Comparison of ENCODE assay signal across 2 cellular contexts in the genomic region with DNA sequence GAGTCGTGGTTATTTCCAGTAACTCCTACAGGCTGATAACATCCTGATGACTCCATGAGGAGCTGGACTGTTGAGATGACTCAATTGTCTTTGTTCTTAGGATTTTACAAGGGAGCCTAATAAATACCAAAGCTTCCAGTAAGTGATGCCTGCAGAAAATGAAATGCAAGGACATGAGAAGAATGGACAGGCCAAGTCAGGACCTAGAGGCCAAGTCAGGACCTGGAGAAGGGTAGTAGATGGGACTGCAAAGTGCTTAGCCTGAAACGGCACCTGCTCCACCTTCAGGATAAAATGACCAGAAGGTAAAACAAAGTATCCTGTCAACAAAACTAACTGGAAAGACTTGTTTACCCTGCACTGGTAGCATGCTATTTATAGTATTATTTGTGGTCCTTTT.
TF ChIP-seq lines count a peak whose summit lies in the region.

No MANE protein-coding gene starts in this region.

TF ChIP-seq in SK-N-SH, 30 proteins besides CTCF, POLR2A, EP300 and RAD21 (continued from another document):
- TF ChIP-seq, protein P1, sequence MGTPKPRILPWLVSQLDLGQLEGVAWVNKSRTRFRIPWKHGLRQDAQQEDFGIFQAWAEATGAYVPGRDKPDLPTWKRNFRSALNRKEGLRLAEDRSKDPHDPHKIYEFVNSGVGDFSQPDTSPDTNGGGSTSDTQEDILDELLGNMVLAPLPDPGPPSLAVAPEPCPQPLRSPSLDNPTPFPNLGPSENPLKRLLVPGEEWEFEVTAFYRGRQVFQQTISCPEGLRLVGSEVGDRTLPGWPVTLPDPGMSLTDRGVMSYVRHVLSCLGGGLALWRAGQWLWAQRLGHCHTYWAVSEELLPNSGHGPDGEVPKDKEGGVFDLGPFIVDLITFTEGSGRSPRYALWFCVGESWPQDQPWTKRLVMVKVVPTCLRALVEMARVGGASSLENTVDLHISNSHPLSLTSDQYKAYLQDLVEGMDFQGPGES (IDR thresholded peaks at IDR 0.05; ENCODE audit: low read depth, low read length): no peak

TF ChIP-seq in SK-N-SH treated with all-trans-retinoic acid at 6 μM for 48 hours, 23 proteins besides CTCF, POLR2A, EP300 and RAD21 (continued from another document):
- TF ChIP-seq, protein P2, sequence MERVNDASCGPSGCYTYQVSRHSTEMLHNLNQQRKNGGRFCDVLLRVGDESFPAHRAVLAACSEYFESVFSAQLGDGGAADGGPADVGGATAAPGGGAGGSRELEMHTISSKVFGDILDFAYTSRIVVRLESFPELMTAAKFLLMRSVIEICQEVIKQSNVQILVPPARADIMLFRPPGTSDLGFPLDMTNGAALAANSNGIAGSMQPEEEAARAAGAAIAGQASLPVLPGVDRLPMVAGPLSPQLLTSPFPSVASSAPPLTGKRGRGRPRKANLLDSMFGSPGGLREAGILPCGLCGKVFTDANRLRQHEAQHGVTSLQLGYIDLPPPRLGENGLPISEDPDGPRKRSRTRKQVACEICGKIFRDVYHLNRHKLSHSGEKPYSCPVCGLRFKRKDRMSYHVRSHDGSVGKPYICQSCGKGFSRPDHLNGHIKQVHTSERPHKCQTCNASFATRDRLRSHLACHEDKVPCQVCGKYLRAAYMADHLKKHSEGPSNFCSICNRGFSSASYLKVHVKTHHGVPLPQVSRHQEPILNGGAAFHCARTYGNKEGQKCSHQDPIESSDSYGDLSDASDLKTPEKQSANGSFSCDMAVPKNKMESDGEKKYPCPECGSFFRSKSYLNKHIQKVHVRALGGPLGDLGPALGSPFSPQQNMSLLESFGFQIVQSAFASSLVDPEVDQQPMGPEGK (CRISPR knock-in tag; IDR thresholded peaks at IDR 0.05; ENCODE audit: borderline replicate concordance): no peak
